ENCODE assay signal across 25 cellular contexts in the genomic region with DNA sequence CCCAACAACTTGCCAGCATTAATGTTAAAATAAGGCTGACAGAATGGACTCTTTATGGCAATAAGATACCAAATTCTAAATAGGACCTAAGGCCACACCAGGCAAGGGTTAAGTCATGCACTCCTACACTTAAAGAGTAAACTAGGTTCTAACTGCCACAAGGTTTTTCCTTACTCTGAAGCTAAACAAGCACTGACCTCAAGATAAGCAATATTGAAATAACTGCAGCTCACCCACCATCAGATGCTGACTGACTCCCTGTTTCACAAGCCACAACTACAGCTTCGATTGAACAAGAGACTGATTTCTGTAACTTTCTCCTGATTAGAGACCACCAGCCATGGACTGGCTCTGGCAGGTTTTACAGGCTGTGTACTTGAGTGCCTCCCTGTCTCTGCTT.
"Had no signal": no experiment of that assay in that cellular context is flagged by ENCODE, and none has a peak within 500 bp of the region (broad histone marks: within the 10 kb centered on the region; RNA-seq: fewer than 3 reads in every experiment).

No MANE protein-coding gene starts in this region.

- H3K4me3 Mint-ChIP-seq: activated CD4-positive, alpha-beta T cell treated with anti-CD3 and anti-CD28 coated beads, Interleukin-2, amount 10 ng/mL, durations not matched to agents 24 days and 14 days; activated CD8-positive, alpha-beta T cell treated with anti-CD3 and anti-CD28 coated beads for 36 hours; activated naive CD8-positive, alpha-beta T cell treated with anti-CD3 and anti-CD28 coated beads for 36 hours; activated T-cell treated with anti-CD3 and anti-CD28 coated beads, Interleukin-2, amount 50 U/mL, for 72 hours; activated T-helper 17 cell treated with anti-CD3 and anti-CD28 coated beads, Interleukin-2, amount 50 U/mL, for 72 hours; T-helper 2 cell treated with Interferon-gamma antibody and Interleukin-4, amounts not matched to agents 5 μg/mL and 100 μg/mL, for 36 hours had no signal

- H3K27ac Mint-ChIP-seq: activated CD4-positive, alpha-beta T cell treated with anti-CD3 and anti-CD28 coated beads, Interleukin-2, amount 10 ng/mL, durations not matched to agents 24 days and 14 days; activated CD8-positive, alpha-beta T cell treated with anti-CD3 and anti-CD28 coated beads for 36 hours; activated naive CD8-positive, alpha-beta T cell treated with anti-CD3 and anti-CD28 coated beads for 36 hours; activated T-cell treated with anti-CD3 and anti-CD28 coated beads, Interleukin-2, amount 50 U/mL, for 72 hours; activated T-helper 17 cell treated with anti-CD3 and anti-CD28 coated beads, Interleukin-2, amount 50 U/mL, for 72 hours; T-helper 2 cell treated with Interferon-gamma antibody and Interleukin-4, amounts not matched to agents 5 μg/mL and 100 μg/mL, for 36 hours had no signal

- H3K9me3 ChIP-seq: SJCRH30 had no signal

- H3K4me1 Mint-ChIP-seq: activated CD4-positive, alpha-beta T cell treated with anti-CD3 and anti-CD28 coated beads, Interleukin-2, amount 10 ng/mL, durations not matched to agents 24 days and 14 days; activated naive CD8-positive, alpha-beta T cell treated with anti-CD3 and anti-CD28 coated beads for 36 hours; activated T-helper 17 cell treated with anti-CD3 and anti-CD28 coated beads, Interleukin-2, amount 50 U/mL, for 72 hours had no signal

- H3K4me3 ChIP-seq: SJCRH30, SK-N-MC had no signal

- H3K27ac ChIP-seq: brain microvascular endothelial cell, SJCRH30, SK-N-MC had no signal

- H3K9me3 Mint-ChIP-seq: activated CD8-positive, alpha-beta T cell treated with anti-CD3 and anti-CD28 coated beads for 36 hours; activated naive CD8-positive, alpha-beta T cell treated with anti-CD3 and anti-CD28 coated beads for 36 hours; activated T-cell treated with anti-CD3 and anti-CD28 coated beads, Interleukin-2, amount 50 U/mL, for 72 hours; activated T-helper 17 cell treated with anti-CD3 and anti-CD28 coated beads, Interleukin-2, amount 50 U/mL, for 72 hours; T-helper 2 cell treated with Interferon-gamma antibody and Interleukin-4, amounts not matched to agents 5 μg/mL and 100 μg/mL, for 36 hours had no signal

- H3K36me3 Mint-ChIP-seq: activated naive CD8-positive, alpha-beta T cell treated with anti-CD3 and anti-CD28 coated beads for 36 hours had no signal

- H3K36me3 ChIP-seq: brain microvascular endothelial cell, SJCRH30 had no signal

- DNase-seq: activated CD4-positive, alpha-beta T cell treated with anti-CD3 and anti-CD28 coated beads, Interleukin-2, amount 10 ng/mL, durations not matched to agents 24 days and 14 days; activated CD4-positive, alpha-beta T cell treated with anti-CD3 and anti-CD28 coated beads, Interleukin-2, amount 50 U/mL, for 4 hours; activated CD8-positive, alpha-beta T cell treated with anti-CD3 and anti-CD28 coated beads for 36 hours; activated effector memory CD4-positive, alpha-beta T cell treated with anti-CD3 and anti-CD28 coated beads, Interleukin-2, amount 50 U/mL, for 16 hours; activated naive CD4-positive, alpha-beta T cell; activated naive CD4-positive, alpha-beta T cell treated with anti-CD3 and anti-CD28 coated beads, Interleukin-2, amount 50 U/mL, for 16 hours; activated naive CD8-positive, alpha-beta T cell treated with anti-CD3 and anti-CD28 coated beads for 36 hours; activated T-cell treated with anti-CD3 and anti-CD28 coated beads, Interleukin-2, amount 50 U/mL, for 1 hour; amniotic stem cell; aorta; brain microvascular endothelial cell; central memory CD4-positive, alpha-beta T cell; MM.1S; MV-4-11; NCI-H1092; NCI-H1694 treated with DMSO at 0.1 percent for 48 hours; NCI-H524 treated with DMSO at 0.1 percent for 48 hours; NK-92 treated with Interleukin-12 subunit alpha and Interleukin-12 subunit beta, amount 100 ng/mL, for 24 hours; SHP77 had no signal

- H3K27me3 ChIP-seq: brain microvascular endothelial cell, SJCRH30 had no signal

- FAIRE-seq: TTC549 had no signal

- ATAC-seq: activated CD8-positive, alpha-beta T cell treated with anti-CD3 and anti-CD28 coated beads for 36 hours had no signal
